Comparison of ENCODE assay signal across 15 cellular contexts in genomic region chr18:63297678-63298392, GRCh38. TPM values are rescaled to one million over a fixed set of nuclear protein-coding genes. Genes with fewer than 3 reads are reported as not detected.
DNase-seq lines count a peak whose midpoint lies in the region; ATAC-seq and TF ChIP-seq lines count a peak whose summit lies in the region.
"Had no signal": no experiment of that assay in that cellular context is flagged by ENCODE, and none has a peak within 500 bp of the region (broad histone marks: within the 10 kb centered on the region; RNA-seq: fewer than 3 reads in every experiment).

No MANE protein-coding gene starts in this region.

- H3K4me3 Mint-ChIP-seq in activated T-cell treated with anti-CD3 and anti-CD28 coated beads, Interleukin-2, amount 50 U/mL, for 72 hours = peak overlapping the region; percentile 41 to 50
- peak overlapping the region; percentile 45 for H3K4me3 Mint-ChIP-seq in activated T-helper 1 cell treated with anti-CD3 and anti-CD28 coated beads, Interleukin-12 subunit alpha, Interleukin-12 subunit beta, Interleukin-2, Interleukin-4 antibody, amounts not matched to agents 30 ng/mL and 10 ng/mL and 1 ng/mL, durations not matched to agents 14 hours and 24 hours and 36 hours
- no peak overlapping the region for H3K4me3 Mint-ChIP-seq in chondrocyte (ENCODE audit: unreplicated experiment)

- H3K27ac ChIP-seq in stomach smooth muscle (ENCODE audit: low read length) = peak overlapping the region; percentile 47
- H3K27ac ChIP-seq: epithelial cell of prostate, SK-N-MC, tibial artery had no signal

- DNase-seq in activated T-cell treated with anti-CD3 and anti-CD28 coated beads, Interleukin-2, amount 50 U/mL, for 72 hours = no peak
- DNase-seq in activated T-cell treated with anti-CD3 and anti-CD28 coated beads for 4 hours (no peak), medulla oblongata (ENCODE audit: extremely low spot score) (peak; percentile 66), chondrocyte (ENCODE audit: low spot score) (no peak), omental fat pad (ENCODE audit: low spot score) (no peak)
- DNase-seq in activated T-helper 1 cell treated with anti-CD3 and anti-CD28 coated beads, Interleukin-12 subunit alpha, Interleukin-12 subunit beta, Interleukin-2, Interleukin-4 antibody, amounts not matched to agents 30 ng/mL and 10 ng/mL and 1 ng/mL, durations not matched to agents 14 hours and 24 hours and 36 hours (ENCODE audit: low spot score) = no peak
- DNase-seq: activated CD4-positive, alpha-beta T cell treated with anti-CD3 and anti-CD28 coated beads for 1 hour; heart right ventricle; NCI-H1092 treated with DMSO at 0.1 percent for 48 hours; NCI-H345; tibial artery had no signal

- peak overlapping the region; percentile 12 to 36 for H3K4me3 ChIP-seq in stomach smooth muscle (ENCODE audit: low read length in 2 of 2)
- H3K4me3 ChIP-seq: heart right ventricle, SK-N-MC, tibial artery had no signal

- H3K36me3 Mint-ChIP-seq in activated T-cell treated with anti-CD3 and anti-CD28 coated beads, Interleukin-2, amount 50 U/mL, for 72 hours (ENCODE audit: insufficient read depth in 2 of 2) = peaks cover 37 to 50% of the 10 kb centered on the region in 2 donors
- H3K36me3 Mint-ChIP-seq in activated T-helper 1 cell treated with anti-CD3 and anti-CD28 coated beads, Interleukin-12 subunit alpha, Interleukin-12 subunit beta, Interleukin-2, Interleukin-4 antibody, amounts not matched to agents 30 ng/mL and 10 ng/mL and 1 ng/mL, durations not matched to agents 14 hours and 24 hours and 36 hours (ENCODE audit: low read depth) = peaks cover 78% of the 10 kb centered on the region
- no peaks in the 10 kb centered on the region for H3K36me3 Mint-ChIP-seq in chondrocyte (ENCODE audit: low read depth)

- H3K27ac Mint-ChIP-seq in activated T-cell treated with anti-CD3 and anti-CD28 coated beads, Interleukin-2, amount 50 U/mL, for 72 hours = peak overlapping the region; percentile 99
- H3K27ac Mint-ChIP-seq in activated T-helper 1 cell treated with anti-CD3 and anti-CD28 coated beads, Interleukin-12 subunit alpha, Interleukin-12 subunit beta, Interleukin-2, Interleukin-4 antibody, amounts not matched to agents 30 ng/mL and 10 ng/mL and 1 ng/mL, durations not matched to agents 14 hours and 24 hours and 36 hours = peak overlapping the region; percentile 96
- no peak overlapping the region for H3K27ac Mint-ChIP-seq in chondrocyte (ENCODE audit: unreplicated experiment)

- no peaks in the 10 kb centered on the region for H3K9me3 ChIP-seq in stomach smooth muscle (ENCODE audit: control insufficient read depth in 2 of 2, low read length in 2 of 2)
- H3K9me3 ChIP-seq: heart right ventricle, tibial artery had no signal

- TF ChIP-seq CTCF in chondrocyte (IDR thresholded peaks at IDR 0.05) (no peak), omental fat pad (IDR thresholded peaks at IDR 0.05) (no peak)

- H3K9ac ChIP-seq in stomach smooth muscle (ENCODE audit: low read length in 2 of 2) = no peak overlapping the region

- ATAC-seq in activated T-cell treated with anti-CD3 and anti-CD28 coated beads, Interleukin-2, amount 50 U/mL, for 72 hours (replicated peaks in 1 of 2) = no peak
- ATAC-seq in GM19455 (IDR thresholded peaks at IDR 0.05; ENCODE audit: unreplicated experiment) (no peak), omental fat pad (ENCODE audit: low FRiP score) (no peak)
- ATAC-seq: heart right ventricle had no signal

- no peaks in the 10 kb centered on the region for H3K36me3 ChIP-seq in stomach smooth muscle (ENCODE audit: control insufficient read depth in 2 of 2, insufficient read depth in 2 of 2, low read length in 2 of 2)
- H3K36me3 ChIP-seq: tibial artery had no signal

- peaks cover 35% of the 10 kb centered on the region for H3K4me1 ChIP-seq in stomach smooth muscle (ENCODE audit: control insufficient read depth, insufficient read depth, low read length)

- H3K4me1 Mint-ChIP-seq in activated T-cell treated with anti-CD3 and anti-CD28 coated beads, Interleukin-2, amount 50 U/mL, for 72 hours (ENCODE audit: low read depth) = peaks cover 56% of the 10 kb centered on the region
- peaks cover 80% of the 10 kb centered on the region for H3K4me1 Mint-ChIP-seq in activated T-helper 1 cell treated with anti-CD3 and anti-CD28 coated beads, Interleukin-12 subunit alpha, Interleukin-12 subunit beta, Interleukin-2, Interleukin-4 antibody, amounts not matched to agents 30 ng/mL and 10 ng/mL and 1 ng/mL, durations not matched to agents 14 hours and 24 hours and 36 hours (ENCODE audit: low read depth)
- H3K4me1 Mint-ChIP-seq in chondrocyte (ENCODE audit: low read depth) = peaks cover 34% of the 10 kb centered on the region

- H3K9me3 Mint-ChIP-seq in activated T-cell treated with anti-CD3 and anti-CD28 coated beads, Interleukin-2, amount 50 U/mL, for 72 hours = no peaks in the 10 kb centered on the region
- no peaks in the 10 kb centered on the region for H3K9me3 Mint-ChIP-seq in activated T-helper 1 cell treated with anti-CD3 and anti-CD28 coated beads, Interleukin-12 subunit alpha, Interleukin-12 subunit beta, Interleukin-2, Interleukin-4 antibody, amounts not matched to agents 30 ng/mL and 10 ng/mL and 1 ng/mL, durations not matched to agents 14 hours and 24 hours and 36 hours
- no peaks in the 10 kb centered on the region for H3K9me3 Mint-ChIP-seq in chondrocyte (ENCODE audit: low read depth)

- intact Hi-C loops in activated T-helper 1 cell treated with anti-CD3 and anti-CD28 coated beads, Interleukin-12 subunit alpha, Interleukin-12 subunit beta, Interleukin-2, Interleukin-4 antibody, amounts not matched to agents 30 ng/mL and 10 ng/mL and 1 ng/mL, durations not matched to agents 14 hours and 24 hours and 36 hours (cut with micrococcal nuclease) = no loop called here

- no peaks in the 10 kb centered on the region for H3K27me3 Mint-ChIP-seq in activated T-cell treated with anti-CD3 and anti-CD28 coated beads, Interleukin-2, amount 50 U/mL, for 72 hours (ENCODE audit: low read depth)
- H3K27me3 Mint-ChIP-seq in activated T-helper 1 cell treated with anti-CD3 and anti-CD28 coated beads, Interleukin-12 subunit alpha, Interleukin-12 subunit beta, Interleukin-2, Interleukin-4 antibody, amounts not matched to agents 30 ng/mL and 10 ng/mL and 1 ng/mL, durations not matched to agents 14 hours and 24 hours and 36 hours (ENCODE audit: insufficient read depth) = no peaks in the 10 kb centered on the region
- no peaks in the 10 kb centered on the region for H3K27me3 Mint-ChIP-seq in chondrocyte (ENCODE audit: low read depth)

- no peaks in the 10 kb centered on the region for H3K27me3 ChIP-seq in stomach smooth muscle (ENCODE audit: control insufficient read depth in 1 of 2, insufficient read depth in 2 of 2, low read length in 2 of 2)
- H3K27me3 ChIP-seq: heart right ventricle, tibial artery had no signal

RNA-seq across cellular contexts. Expression of gene BCL2, which starts 21.7 kb away (rescaled TPM):
- 100 to 1,000 TPM in 1 of 2 donors, 10 to 100 TPM in 1; 98.3 to 133 TPM for total RNA-seq in activated T-cell treated with anti-CD3 and anti-CD28 coated beads, Interleukin-2, amount 50 U/mL, for 72 hours
- total RNA-seq in activated T-helper 1 cell treated with anti-CD3 and anti-CD28 coated beads, Interleukin-12 subunit alpha, Interleukin-12 subunit beta, Interleukin-2, Interleukin-4 antibody, amounts not matched to agents 30 ng/mL and 10 ng/mL and 1 ng/mL, durations not matched to agents 14 hours and 24 hours and 36 hours = 95.9 and 97.1 TPM in 2 replicates
- total RNA-seq in chondrocyte = 4.2 to 8.6 TPM (median 8.4 TPM) in 3 replicates
- total RNA-seq in omental fat pad = 10 to 100 TPM; 18.4 to 84.5 (median 30.2) TPM
